1 cellular context compared by ENCODE assay signal in genomic region chr17:74873036-74873873, GRCh38.
TF ChIP-seq lines count a peak whose summit lies in the region.

No MANE protein-coding gene starts in this region.

TF ChIP-seq in HepG2, 621 proteins besides CTCF, POLR2A, EP300 and RAD21 (continued from another document and continues in another):
- TF ChIP-seq, protein P1, sequence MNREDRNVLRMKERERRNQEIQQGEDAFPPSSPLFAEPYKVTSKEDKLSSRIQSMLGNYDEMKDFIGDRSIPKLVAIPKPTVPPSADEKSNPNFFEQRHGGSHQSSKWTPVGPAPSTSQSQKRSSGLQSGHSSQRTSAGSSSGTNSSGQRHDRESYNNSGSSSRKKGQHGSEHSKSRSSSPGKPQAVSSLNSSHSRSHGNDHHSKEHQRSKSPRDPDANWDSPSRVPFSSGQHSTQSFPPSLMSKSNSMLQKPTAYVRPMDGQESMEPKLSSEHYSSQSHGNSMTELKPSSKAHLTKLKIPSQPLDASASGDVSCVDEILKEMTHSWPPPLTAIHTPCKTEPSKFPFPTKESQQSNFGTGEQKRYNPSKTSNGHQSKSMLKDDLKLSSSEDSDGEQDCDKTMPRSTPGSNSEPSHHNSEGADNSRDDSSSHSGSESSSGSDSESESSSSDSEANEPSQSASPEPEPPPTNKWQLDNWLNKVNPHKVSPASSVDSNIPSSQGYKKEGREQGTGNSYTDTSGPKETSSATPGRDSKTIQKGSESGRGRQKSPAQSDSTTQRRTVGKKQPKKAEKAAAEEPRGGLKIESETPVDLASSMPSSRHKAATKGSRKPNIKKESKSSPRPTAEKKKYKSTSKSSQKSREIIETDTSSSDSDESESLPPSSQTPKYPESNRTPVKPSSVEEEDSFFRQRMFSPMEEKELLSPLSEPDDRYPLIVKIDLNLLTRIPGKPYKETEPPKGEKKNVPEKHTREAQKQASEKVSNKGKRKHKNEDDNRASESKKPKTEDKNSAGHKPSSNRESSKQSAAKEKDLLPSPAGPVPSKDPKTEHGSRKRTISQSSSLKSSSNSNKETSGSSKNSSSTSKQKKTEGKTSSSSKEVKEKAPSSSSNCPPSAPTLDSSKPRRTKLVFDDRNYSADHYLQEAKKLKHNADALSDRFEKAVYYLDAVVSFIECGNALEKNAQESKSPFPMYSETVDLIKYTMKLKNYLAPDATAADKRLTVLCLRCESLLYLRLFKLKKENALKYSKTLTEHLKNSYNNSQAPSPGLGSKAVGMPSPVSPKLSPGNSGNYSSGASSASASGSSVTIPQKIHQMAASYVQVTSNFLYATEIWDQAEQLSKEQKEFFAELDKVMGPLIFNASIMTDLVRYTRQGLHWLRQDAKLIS (CRISPR knock-in tag; IDR thresholded peaks at IDR 0.05), result no peak
- TF ChIP-seq, protein P2, sequence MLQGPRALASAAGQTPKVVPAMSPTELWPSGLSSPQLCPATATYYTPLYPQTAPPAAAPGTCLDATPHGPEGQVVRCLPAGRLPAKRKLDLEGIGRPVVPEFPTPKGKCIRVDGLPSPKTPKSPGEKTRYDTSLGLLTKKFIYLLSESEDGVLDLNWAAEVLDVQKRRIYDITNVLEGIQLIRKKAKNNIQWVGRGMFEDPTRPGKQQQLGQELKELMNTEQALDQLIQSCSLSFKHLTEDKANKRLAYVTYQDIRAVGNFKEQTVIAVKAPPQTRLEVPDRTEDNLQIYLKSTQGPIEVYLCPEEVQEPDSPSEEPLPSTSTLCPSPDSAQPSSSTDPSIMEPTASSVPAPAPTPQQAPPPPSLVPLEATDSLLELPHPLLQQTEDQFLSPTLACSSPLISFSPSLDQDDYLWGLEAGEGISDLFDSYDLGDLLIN (CRISPR knock-in tag; IDR thresholded peaks at IDR 0.05; ENCODE audit: borderline replicate concordance), result no peak
- TF ChIP-seq ZNF816 (CRISPR knock-in tag; IDR thresholded peaks at IDR 0.05; ENCODE audit: borderline replicate concordance), result 0 out of 2 replicates have a peak, but pooled peaks have one; percentile 6
- TF ChIP-seq CBX5 (CRISPR knock-in tag; IDR thresholded peaks at IDR 0.05; ENCODE audit: borderline replicate concordance), result peak; percentile 83; the same call in 1 of the 2 replicates
- TF ChIP-seq ZFY (CRISPR knock-in tag; IDR thresholded peaks at IDR 0.05), result no peak; the same call in 1 of the 2 replicates
- no peak for TF ChIP-seq HOXA9 (CRISPR knock-in tag; IDR thresholded peaks at IDR 0.05; ENCODE audit: borderline replicate concordance)
- no peak; the same call in 1 of the 2 replicates for TF ChIP-seq SOX5 (CRISPR knock-in tag; IDR thresholded peaks at IDR 0.05; ENCODE audit: borderline replicate concordance)
- peak; percentile 100 for TF ChIP-seq ATF1 (CRISPR knock-in tag; IDR thresholded peaks at IDR 0.05)
- peak; percentile 70 for TF ChIP-seq ZNF574 (CRISPR knock-in tag; IDR thresholded peaks at IDR 0.05)
- no peak for TF ChIP-seq ZNF432 (CRISPR knock-in tag; IDR thresholded peaks at IDR 0.05; ENCODE audit: borderline replicate concordance)
- no peak for TF ChIP-seq SMAD1 (CRISPR knock-in tag; IDR thresholded peaks at IDR 0.05; ENCODE audit: borderline replicate concordance, low read depth)
- TF ChIP-seq ZKSCAN5 (CRISPR knock-in tag; IDR thresholded peaks at IDR 0.05), result no peak
- TF ChIP-seq ZNF205 (CRISPR knock-in tag; IDR thresholded peaks at IDR 0.05), result no peak
- TF ChIP-seq, protein P3, sequence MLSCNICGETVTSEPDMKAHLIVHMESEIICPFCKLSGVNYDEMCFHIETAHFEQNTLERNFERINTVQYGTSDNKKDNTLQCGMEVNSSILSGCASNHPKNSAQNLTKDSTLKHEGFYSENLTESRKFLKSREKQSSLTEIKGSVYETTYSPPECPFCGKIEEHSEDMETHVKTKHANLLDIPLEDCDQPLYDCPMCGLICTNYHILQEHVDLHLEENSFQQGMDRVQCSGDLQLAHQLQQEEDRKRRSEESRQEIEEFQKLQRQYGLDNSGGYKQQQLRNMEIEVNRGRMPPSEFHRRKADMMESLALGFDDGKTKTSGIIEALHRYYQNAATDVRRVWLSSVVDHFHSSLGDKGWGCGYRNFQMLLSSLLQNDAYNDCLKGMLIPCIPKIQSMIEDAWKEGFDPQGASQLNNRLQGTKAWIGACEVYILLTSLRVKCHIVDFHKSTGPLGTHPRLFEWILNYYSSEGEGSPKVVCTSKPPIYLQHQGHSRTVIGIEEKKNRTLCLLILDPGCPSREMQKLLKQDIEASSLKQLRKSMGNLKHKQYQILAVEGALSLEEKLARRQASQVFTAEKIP (CRISPR knock-in tag; IDR thresholded peaks at IDR 0.05; ENCODE audit: borderline replicate concordance), result no peak
- TF ChIP-seq, protein P4, sequence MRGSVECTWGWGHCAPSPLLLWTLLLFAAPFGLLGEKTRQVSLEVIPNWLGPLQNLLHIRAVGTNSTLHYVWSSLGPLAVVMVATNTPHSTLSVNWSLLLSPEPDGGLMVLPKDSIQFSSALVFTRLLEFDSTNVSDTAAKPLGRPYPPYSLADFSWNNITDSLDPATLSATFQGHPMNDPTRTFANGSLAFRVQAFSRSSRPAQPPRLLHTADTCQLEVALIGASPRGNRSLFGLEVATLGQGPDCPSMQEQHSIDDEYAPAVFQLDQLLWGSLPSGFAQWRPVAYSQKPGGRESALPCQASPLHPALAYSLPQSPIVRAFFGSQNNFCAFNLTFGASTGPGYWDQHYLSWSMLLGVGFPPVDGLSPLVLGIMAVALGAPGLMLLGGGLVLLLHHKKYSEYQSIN (CRISPR knock-in tag; IDR thresholded peaks at IDR 0.05; ENCODE audit: borderline replicate concordance), result no peak
- no peak for TF ChIP-seq POLR2AphosphoS2 (IDR thresholded peaks at IDR 0.05; ENCODE audit: low read depth, low read length)
- no peak for TF ChIP-seq ZNF674 (CRISPR knock-in tag; IDR thresholded peaks at IDR 0.05; ENCODE audit: low read depth)
- TF ChIP-seq ZNF878 (CRISPR knock-in tag; IDR thresholded peaks at IDR 0.05), result 0 out of 2 replicates have a peak, but pooled peaks have one; percentile 71
- TF ChIP-seq ZNF678 (CRISPR knock-in tag; IDR thresholded peaks at IDR 0.05), result no peak
- no peak for TF ChIP-seq FOSL1 (CRISPR knock-in tag; IDR thresholded peaks at IDR 0.05; ENCODE audit: borderline replicate concordance)
- TF ChIP-seq NFATC3 (CRISPR knock-in tag; IDR thresholded peaks at IDR 0.05), result no peak
- TF ChIP-seq HNF4A (CRISPR knock-in tag; IDR thresholded peaks at IDR 0.05), result no peak
- no peak for TF ChIP-seq ZMYM2 (CRISPR knock-in tag; IDR thresholded peaks at IDR 0.05)
- TF ChIP-seq, protein P5, sequence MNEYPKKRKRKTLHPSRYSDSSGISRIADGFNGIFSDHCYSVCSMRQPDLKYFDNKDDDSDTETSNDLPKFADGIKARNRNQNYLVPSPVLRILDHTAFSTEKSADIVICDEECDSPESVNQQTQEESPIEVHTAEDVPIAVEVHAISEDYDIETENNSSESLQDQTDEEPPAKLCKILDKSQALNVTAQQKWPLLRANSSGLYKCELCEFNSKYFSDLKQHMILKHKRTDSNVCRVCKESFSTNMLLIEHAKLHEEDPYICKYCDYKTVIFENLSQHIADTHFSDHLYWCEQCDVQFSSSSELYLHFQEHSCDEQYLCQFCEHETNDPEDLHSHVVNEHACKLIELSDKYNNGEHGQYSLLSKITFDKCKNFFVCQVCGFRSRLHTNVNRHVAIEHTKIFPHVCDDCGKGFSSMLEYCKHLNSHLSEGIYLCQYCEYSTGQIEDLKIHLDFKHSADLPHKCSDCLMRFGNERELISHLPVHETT (CRISPR knock-in tag; conservative IDR thresholded peaks at IDR 0.05), result no peak
- TF ChIP-seq ZFP82 (CRISPR knock-in tag; IDR thresholded peaks at IDR 0.05; ENCODE audit: borderline replicate concordance), result peak; percentile 80; the same call in 1 of the 2 replicates
- TF ChIP-seq IRX3 (CRISPR knock-in tag; IDR thresholded peaks at IDR 0.05; ENCODE audit: borderline replicate concordance, low read depth), result no peak
- TF ChIP-seq, protein P6, sequence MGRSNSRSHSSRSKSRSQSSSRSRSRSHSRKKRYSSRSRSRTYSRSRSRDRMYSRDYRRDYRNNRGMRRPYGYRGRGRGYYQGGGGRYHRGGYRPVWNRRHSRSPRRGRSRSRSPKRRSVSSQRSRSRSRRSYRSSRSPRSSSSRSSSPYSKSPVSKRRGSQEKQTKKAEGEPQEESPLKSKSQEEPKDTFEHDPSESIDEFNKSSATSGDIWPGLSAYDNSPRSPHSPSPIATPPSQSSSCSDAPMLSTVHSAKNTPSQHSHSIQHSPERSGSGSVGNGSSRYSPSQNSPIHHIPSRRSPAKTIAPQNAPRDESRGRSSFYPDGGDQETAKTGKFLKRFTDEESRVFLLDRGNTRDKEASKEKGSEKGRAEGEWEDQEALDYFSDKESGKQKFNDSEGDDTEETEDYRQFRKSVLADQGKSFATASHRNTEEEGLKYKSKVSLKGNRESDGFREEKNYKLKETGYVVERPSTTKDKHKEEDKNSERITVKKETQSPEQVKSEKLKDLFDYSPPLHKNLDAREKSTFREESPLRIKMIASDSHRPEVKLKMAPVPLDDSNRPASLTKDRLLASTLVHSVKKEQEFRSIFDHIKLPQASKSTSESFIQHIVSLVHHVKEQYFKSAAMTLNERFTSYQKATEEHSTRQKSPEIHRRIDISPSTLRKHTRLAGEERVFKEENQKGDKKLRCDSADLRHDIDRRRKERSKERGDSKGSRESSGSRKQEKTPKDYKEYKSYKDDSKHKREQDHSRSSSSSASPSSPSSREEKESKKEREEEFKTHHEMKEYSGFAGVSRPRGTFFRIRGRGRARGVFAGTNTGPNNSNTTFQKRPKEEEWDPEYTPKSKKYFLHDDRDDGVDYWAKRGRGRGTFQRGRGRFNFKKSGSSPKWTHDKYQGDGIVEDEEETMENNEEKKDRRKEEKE (IDR thresholded peaks at IDR 0.05), result no peak
- no peak for TF ChIP-seq PAF1 (CRISPR knock-in tag; IDR thresholded peaks at IDR 0.05)
- TF ChIP-seq NPAS2 (CRISPR knock-in tag; IDR thresholded peaks at IDR 0.05; ENCODE audit: borderline replicate concordance), result no peak
- no peak for TF ChIP-seq TCF12 (IDR thresholded peaks at IDR 0.05)
- no peak for TF ChIP-seq TCF12 (CRISPR knock-in tag; IDR thresholded peaks at IDR 0.05)
- no peak; the same call in 1 of the 2 replicates for TF ChIP-seq NR1H2 (CRISPR knock-in tag; IDR thresholded peaks at IDR 0.05; ENCODE audit: borderline replicate concordance, low read depth)
- TF ChIP-seq ZKSCAN8 (CRISPR knock-in tag; IDR thresholded peaks at IDR 0.05; ENCODE audit: borderline replicate concordance), result 0 out of 2 replicates have a peak, but pooled peaks have one; percentile 14
- no peak for TF ChIP-seq REXO4 (CRISPR knock-in tag; IDR thresholded peaks at IDR 0.05; ENCODE audit: borderline replicate concordance)
- no peak for TF ChIP-seq ZMYM3 (CRISPR knock-in tag; IDR thresholded peaks at IDR 0.05)
- no peak for TF ChIP-seq ZSCAN25 (CRISPR knock-in tag; IDR thresholded peaks at IDR 0.05)
- no peak for TF ChIP-seq ARID2 (CRISPR knock-in tag; IDR thresholded peaks at IDR 0.05; ENCODE audit: borderline replicate concordance)
- TF ChIP-seq AHDC1 (CRISPR knock-in tag; IDR thresholded peaks at IDR 0.05; ENCODE audit: borderline replicate concordance), result no peak; the same call in 1 of the 2 replicates
- TF ChIP-seq FOXA3 (CRISPR knock-in tag; IDR thresholded peaks at IDR 0.05), result peak; percentile 67
- TF ChIP-seq RCOR2 (CRISPR knock-in tag; IDR thresholded peaks at IDR 0.05), result 0 out of 2 replicates have a peak, but pooled peaks have one; percentile 6
